23 cellular contexts compared by ENCODE assay signal in genomic region chr12:85673921-85674420, GRCh38.
"Had no signal": no experiment of that assay in that cellular context is flagged by ENCODE, and none has a peak within 500 bp of the region (broad histone marks: within the 10 kb centered on the region; RNA-seq: fewer than 3 reads in every experiment).

No MANE protein-coding gene starts in this region.

- DNase-seq: stimulated activated CD4-positive, alpha-beta T cell treated with anti-CD3 and anti-CD28 coated beads, Interleukin-2, amount 100 ng/mL, for 48 hours; stimulated activated CD4-positive, alpha-beta T cell treated with anti-CD3 and anti-CD28 coated beads, Interleukin-4, amount 100 ng/mL, for 1 hour; stimulated activated CD4-positive, alpha-beta T cell treated with anti-CD3 and anti-CD28 coated beads, Interleukin-4, amount 100 ng/mL, for 24 hours; stimulated activated CD4-positive, alpha-beta T cell treated with anti-CD3 and anti-CD28 coated beads, Interleukin-4, amount 100 ng/mL, for 4 hours; stimulated activated CD8-positive, alpha-beta memory T cell treated with anti-CD3 and anti-CD28 coated beads, Interleukin-4, amount 100 ng/mL, for 48 hours; stimulated activated naive B cell treated with anti-CD40 and anti-IgM and Interleukin-4, amounts not matched to agents 10 μg/mL and 1 μg/mL and 100 μg/mL, for 72 hours; stimulated activated naive CD4-positive, alpha-beta T cell; stimulated activated naive CD4-positive, alpha-beta T cell treated with Interleukin-2 at 50 U/mL for 16 hours; stimulated activated naive CD8-positive, alpha-beta T cell treated with anti-CD3 and anti-CD28 coated beads, Interleukin-15, amount 100 ng/mL, for 72 hours; stimulated activated naive CD8-positive, alpha-beta T cell treated with anti-CD3 and anti-CD28 coated beads, Interleukin-15, Interleukin-2, amounts not matched to agents 100 U/mL and 50 U/mL, for 24 hours; stomach; substantia nigra; testis; thyroid gland; tibial artery; transverse colon; trophoblast cell; upper lobe of left lung; upper lobe of right lung; uterus had no signal

- FAIRE-seq: urothelium cell line had no signal

- ATAC-seq: stimulated activated effector memory CD8-positive, alpha-beta T cell treated with anti-CD3 and anti-CD28 coated beads, Interleukin-12 subunit alpha, Interleukin-12 subunit beta, amount 100 ng/mL, for 72 hours; stimulated activated memory B cell treated with anti-CD40 and anti-IgM and Interleukin-4, amounts not matched to agents 10 μg/mL and 1 μg/mL and 100 μg/mL, for 72 hours; stimulated activated naive B cell treated with anti-CD40 and anti-IgM and Interleukin-4, amounts not matched to agents 10 μg/mL and 1 μg/mL and 100 μg/mL, for 72 hours; stimulated activated naive CD8-positive, alpha-beta T cell treated with anti-CD3 and anti-CD28 coated beads, Interleukin-15, amount 100 ng/mL, for 72 hours; stimulated activated naive CD8-positive, alpha-beta T cell treated with anti-CD3 and anti-CD28 coated beads, Interleukin-15, Interleukin-2, amounts not matched to agents 100 U/mL and 50 U/mL, for 24 hours; upper lobe of right lung had no signal
